Comparison of ENCODE assay signal across 17 cellular contexts in genomic region chr12:90333939-90334338, GRCh38.
DNase-seq lines count a peak whose midpoint lies in the region; ATAC-seq, FAIRE-seq and TF ChIP-seq lines count a peak whose summit lies in the region.
"Had no signal": no experiment of that assay in that cellular context is flagged by ENCODE, and none has a peak within 500 bp of the region (broad histone marks: within the 10 kb centered on the region; RNA-seq: fewer than 3 reads in every experiment).

No MANE protein-coding gene starts in this region.

- H3K4me1 Mint-ChIP-seq in MCF 10A (ENCODE audit: insufficient read depth, unreplicated experiment) (no peaks in the 10 kb centered on the region), astrocyte (ENCODE audit: low read depth, unreplicated experiment) (peaks cover 6% of the 10 kb centered on the region)
- H3K4me1 Mint-ChIP-seq: neural progenitor cell; stimulated activated naive CD8-positive, alpha-beta T cell treated with anti-CD3 and anti-CD28 coated beads, Interleukin-15, amount 100 ng/mL, for 72 hours had no signal

- no peaks in the 10 kb centered on the region for H3K36me3 ChIP-seq in breast epithelium
- no peaks in the 10 kb centered on the region for H3K36me3 ChIP-seq in astrocyte (ENCODE audit: insufficient read depth, low read length)
- H3K36me3 ChIP-seq: neural progenitor cell had no signal

- H2AFZ ChIP-seq in astrocyte (ENCODE audit: low read depth, low read length): no peak overlapping the region
- H2AFZ ChIP-seq: neural progenitor cell had no signal

- H3K9me3 ChIP-seq in breast epithelium (no peaks in the 10 kb centered on the region), astrocyte (ENCODE audit: insufficient read depth, low read depth, low read length) (no peaks in the 10 kb centered on the region)

- no peak for FAIRE-seq in astrocyte (lab: Jason Lieb, UNC)
- no peak for FAIRE-seq in urothelium cell line (lab: Jason Lieb, UNC)

- no peak for TF ChIP-seq POLR2A in breast epithelium (IDR thresholded peaks at IDR 0.05)

- no peak overlapping the region for H3K4me2 ChIP-seq in astrocyte (ENCODE audit: low read length)
- H3K4me2 ChIP-seq: neural progenitor cell had no signal

- H3K4me3 ChIP-seq in breast epithelium (no peak overlapping the region), astrocyte (ENCODE audit: insufficient read depth, low read depth, low read length) (no peak overlapping the region), fibroblast of pulmonary artery (replicated peaks; ENCODE audit: low read depth, low read length) (no peak overlapping the region)
- H3K4me3 ChIP-seq: neural progenitor cell had no signal

- no peaks in the 10 kb centered on the region for H3K27me3 ChIP-seq in breast epithelium
- H3K27me3 ChIP-seq in astrocyte (ENCODE audit: insufficient read depth, low read length): no peaks in the 10 kb centered on the region

- intact Hi-C loops in MCF 10A (cut with micrococcal nuclease): no loop called here
- intact Hi-C loops in breast epithelium (cut with DNase I; ENCODE audit: low total_unique reads): no loop called here

- DNase-seq in MCF 10A (ENCODE audit: unreplicated experiment) (peak; percentile 22), breast epithelium (ENCODE audit: low spot score in 2 of 2) (no peak), astrocyte (ENCODE audit: low read depth) (peak; percentile 22), fibroblast of pulmonary artery (ENCODE audit: low read depth) (peak; percentile 21), urothelium cell line (ENCODE audit: low spot score) (peak; percentile 1), amygdala (lab: John Stamatoyannopoulos, UW) (no peak)
- DNase-seq: activated CD4-positive, alpha-beta T cell treated with anti-CD3 and anti-CD28 coated beads for 1 hour; activated effector memory CD4-positive, alpha-beta T cell treated with Interleukin-2 at 50 U/mL for 16 hours; amniotic stem cell; H9; hypothalamus; SHP77; stimulated activated naive CD8-positive, alpha-beta T cell treated with anti-CD3 and anti-CD28 coated beads, Interleukin-15, amount 100 ng/mL, for 72 hours had no signal

- no TSS peak for BruUV-seq in MCF 10A (replicated peaks; lab: Mats Ljungman, UMichigan)

- no peak overlapping the region for H3K27ac ChIP-seq in breast epithelium
- no peak overlapping the region for H3K27ac ChIP-seq in astrocyte (ENCODE audit: low read depth, low read length)
- H3K27ac ChIP-seq: C4-2B, neural progenitor cell had no signal

- CTCF ChIA-PET in MCF 10A (lab: Yijun Ruan, JAX): no interaction called here

- POLR2A ChIA-PET in MCF 10A (lab: Yijun Ruan, JAX): no interaction called here

- ATAC-seq in GM19351 (IDR thresholded peaks at IDR 0.05; ENCODE audit: unreplicated experiment): no peak
- ATAC-seq in HG02970 (IDR thresholded peaks at IDR 0.05; ENCODE audit: low FRiP score, unreplicated experiment): no peak
- ATAC-seq: stimulated activated naive CD8-positive, alpha-beta T cell treated with anti-CD3 and anti-CD28 coated beads, Interleukin-15, amount 100 ng/mL, for 72 hours had no signal

- TF ChIP-seq CTCF in MCF 10A (IDR thresholded peaks at IDR 0.05; ENCODE audit: unreplicated experiment) (no peak), breast epithelium (IDR thresholded peaks at IDR 0.05) (no peak), astrocyte (IDR thresholded peaks at IDR 0.05; ENCODE audit: insufficient read depth, low read depth, low read length) (no peak), fibroblast of pulmonary artery (IDR thresholded peaks at IDR 0.05; ENCODE audit: low read length, missing control alignments) (no peak)

- H3K9me3 Mint-ChIP-seq in MCF 10A (ENCODE audit: unreplicated experiment): no peaks in the 10 kb centered on the region
- no peaks in the 10 kb centered on the region for H3K9me3 Mint-ChIP-seq in astrocyte (ENCODE audit: unreplicated experiment)
- H3K9me3 Mint-ChIP-seq: H9; neural progenitor cell; stimulated activated naive CD8-positive, alpha-beta T cell treated with anti-CD3 and anti-CD28 coated beads, Interleukin-15, amount 100 ng/mL, for 72 hours had no signal

- no peaks in the 10 kb centered on the region for H3K79me2 ChIP-seq in astrocyte (ENCODE audit: insufficient read depth, low read length)

- H3K27ac Mint-ChIP-seq in MCF 10A (ENCODE audit: low read depth, unreplicated experiment): no peak overlapping the region
- no peak overlapping the region for H3K27ac Mint-ChIP-seq in astrocyte (ENCODE audit: unreplicated experiment)
- H3K27ac Mint-ChIP-seq: H9; neural progenitor cell; stimulated activated naive CD8-positive, alpha-beta T cell treated with anti-CD3 and anti-CD28 coated beads, Interleukin-15, amount 100 ng/mL, for 72 hours had no signal

- H3K36me3 Mint-ChIP-seq in MCF 10A (ENCODE audit: insufficient read depth, unreplicated experiment): no peaks in the 10 kb centered on the region
- H3K36me3 Mint-ChIP-seq in astrocyte (ENCODE audit: low read depth, unreplicated experiment): no peaks in the 10 kb centered on the region
- H3K36me3 Mint-ChIP-seq: neural progenitor cell had no signal

- H4K20me1 ChIP-seq in astrocyte (ENCODE audit: insufficient read depth, low read length): no peaks in the 10 kb centered on the region

- H3K27me3 Mint-ChIP-seq in MCF 10A (ENCODE audit: insufficient read depth, unreplicated experiment) (no peaks in the 10 kb centered on the region), astrocyte (ENCODE audit: low read depth, unreplicated experiment) (no peaks in the 10 kb centered on the region)
- H3K27me3 Mint-ChIP-seq: stimulated activated naive CD8-positive, alpha-beta T cell treated with anti-CD3 and anti-CD28 coated beads, Interleukin-15, amount 100 ng/mL, for 72 hours had no signal

- H3K4me1 ChIP-seq in breast epithelium: no peaks in the 10 kb centered on the region
- no peaks in the 10 kb centered on the region for H3K4me1 ChIP-seq in astrocyte (ENCODE audit: insufficient read depth, low read length)

- no peak overlapping the region for H3K9ac ChIP-seq in astrocyte (ENCODE audit: low read length)
- H3K9ac ChIP-seq: neural progenitor cell had no signal

- no peak overlapping the region for H3K4me3 Mint-ChIP-seq in MCF 10A (ENCODE audit: unreplicated experiment)
- no peak overlapping the region for H3K4me3 Mint-ChIP-seq in astrocyte (ENCODE audit: unreplicated experiment)
- H3K4me3 Mint-ChIP-seq: H9; neural progenitor cell; stimulated activated naive CD8-positive, alpha-beta T cell treated with anti-CD3 and anti-CD28 coated beads, Interleukin-15, amount 100 ng/mL, for 72 hours had no signal

Comparison
In these comparisons a context has a peak if more than half of its experiments do, and no peak if none do; other contexts are left out.
1. DNase-seq: peak in MCF 10A (single experiment), astrocyte (single experiment), fibroblast of pulmonary artery (single experiment) and urothelium cell line (single experiment); none in breast epithelium (0 of 2) and amygdala (0 of 56).